In the genomic region with DNA sequence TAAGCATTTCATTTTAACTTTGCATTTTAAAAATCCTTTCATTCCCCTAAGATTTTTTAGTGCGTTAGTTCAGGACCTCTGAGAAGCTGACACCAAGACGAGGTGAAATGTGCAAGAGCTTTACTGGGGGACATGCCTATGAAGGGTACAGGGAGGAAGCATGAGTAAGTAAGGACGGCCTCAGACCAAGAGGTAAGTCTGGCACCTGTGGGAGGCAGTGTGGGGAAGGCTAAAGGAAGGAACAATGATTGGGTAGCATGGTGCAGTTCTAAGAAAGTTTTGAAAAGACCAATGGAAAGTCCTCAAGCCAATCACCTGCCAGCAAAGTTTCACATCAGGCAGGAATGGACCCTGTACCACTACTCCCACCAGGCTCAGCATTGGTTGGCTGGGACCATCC, we compare ENCODE assay signal across 23 cellular contexts.
"Had no signal": no experiment of that assay in that cellular context is flagged by ENCODE, and none has a peak within 500 bp of the region (broad histone marks: within the 10 kb centered on the region; RNA-seq: fewer than 3 reads in every experiment).

No MANE protein-coding gene starts in this region.

- H3K27ac Mint-ChIP-seq: activated B cell treated with CpG ODN at 0.5 μM for 24 hours; activated CD4-positive, alpha-beta memory T cell treated with anti-CD3 and anti-CD28 coated beads, Interleukin-2, amount 10 ng/mL, durations not matched to agents 7 days and 5 days; activated CD4-positive, alpha-beta T cell treated with anti-CD3 and anti-CD28 coated beads, Interleukin-2, amount 10 ng/mL, durations not matched to agents 7 days and 5 days; activated naive CD4-positive, alpha-beta T cell treated with anti-CD3 and anti-CD28 coated beads, Interleukin-2, amount 10 ng/mL, durations not matched to agents 7 days and 5 days; activated naive CD8-positive, alpha-beta T cell treated with anti-CD3 and anti-CD28 coated beads, Interleukin-2, amount 10 ng/mL, durations not matched to agents 7 days and 5 days; activated T-cell treated with anti-CD3 and anti-CD28 coated beads, Interleukin-2, amount 50 U/mL, for 72 hours; activated T-helper 2 cell treated with anti-CD3 and anti-CD28 coated beads, Interferon-gamma antibody, Interleukin-2, Interleukin-4, amounts not matched to agents 10 μg/mL and 5 μg/mL and 100 μg/mL, durations not matched to agents 14 hours and 24 hours and 36 hours; T-helper 1 cell treated with Interleukin-12 subunit alpha and Interleukin-12 subunit beta and Interleukin-4 antibody, amounts not matched to agents 30 μg/mL and 1 μg/mL, for 36 hours had no signal

- H2AFZ ChIP-seq: PC-9 had no signal

- H3K27ac ChIP-seq: adrenal gland, PC-9 had no signal

- H3K4me2 ChIP-seq: PC-9 had no signal

- H3K36me3 Mint-ChIP-seq: activated naive CD4-positive, alpha-beta T cell treated with anti-CD3 and anti-CD28 coated beads, Interleukin-2, amount 10 ng/mL, durations not matched to agents 7 days and 5 days; activated naive CD8-positive, alpha-beta T cell treated with anti-CD3 and anti-CD28 coated beads, Interleukin-2, amount 10 ng/mL, durations not matched to agents 7 days and 5 days had no signal

- H3K27me3 ChIP-seq: adrenal gland had no signal

- H3K9me3 ChIP-seq: adrenal gland had no signal

- H3K9me3 Mint-ChIP-seq: activated B cell treated with CpG ODN at 0.5 μM for 24 hours; activated CD4-positive, alpha-beta memory T cell treated with anti-CD3 and anti-CD28 coated beads, Interleukin-2, amount 10 ng/mL, durations not matched to agents 7 days and 5 days; activated CD4-positive, alpha-beta T cell treated with anti-CD3 and anti-CD28 coated beads, Interleukin-2, amount 10 ng/mL, durations not matched to agents 7 days and 5 days; activated naive CD8-positive, alpha-beta T cell treated with anti-CD3 and anti-CD28 coated beads, Interleukin-2, amount 10 ng/mL, durations not matched to agents 7 days and 5 days; activated T-cell treated with anti-CD3 and anti-CD28 coated beads, Interleukin-2, amount 50 U/mL, for 72 hours; activated T-helper 2 cell treated with anti-CD3 and anti-CD28 coated beads, Interferon-gamma antibody, Interleukin-2, Interleukin-4, amounts not matched to agents 10 μg/mL and 5 μg/mL and 100 μg/mL, durations not matched to agents 14 hours and 24 hours and 36 hours; T-helper 1 cell treated with Interleukin-12 subunit alpha and Interleukin-12 subunit beta and Interleukin-4 antibody, amounts not matched to agents 30 μg/mL and 1 μg/mL, for 36 hours had no signal

- H3K4me1 ChIP-seq: adrenal gland had no signal

- ATAC-seq: activated T-cell treated with anti-CD3 and anti-CD28 coated beads, Interleukin-2, amount 50 U/mL, for 72 hours had no signal

- H3K27me3 Mint-ChIP-seq: activated B cell treated with CpG ODN at 0.5 μM for 24 hours; activated CD4-positive, alpha-beta memory T cell treated with anti-CD3 and anti-CD28 coated beads, Interleukin-2, amount 10 ng/mL, durations not matched to agents 7 days and 5 days; activated CD4-positive, alpha-beta T cell treated with anti-CD3 and anti-CD28 coated beads, Interleukin-2, amount 10 ng/mL, durations not matched to agents 7 days and 5 days; activated naive CD4-positive, alpha-beta T cell treated with anti-CD3 and anti-CD28 coated beads, Interleukin-2, amount 10 ng/mL, durations not matched to agents 7 days and 5 days; activated naive CD8-positive, alpha-beta T cell treated with anti-CD3 and anti-CD28 coated beads, Interleukin-2, amount 10 ng/mL, durations not matched to agents 7 days and 5 days had no signal

- H3K4me3 Mint-ChIP-seq: activated B cell treated with CpG ODN at 0.5 μM for 24 hours; activated CD4-positive, alpha-beta memory T cell treated with anti-CD3 and anti-CD28 coated beads, Interleukin-2, amount 10 ng/mL, durations not matched to agents 7 days and 5 days; activated CD4-positive, alpha-beta T cell treated with anti-CD3 and anti-CD28 coated beads, Interleukin-2, amount 10 ng/mL, durations not matched to agents 7 days and 5 days; activated naive CD4-positive, alpha-beta T cell treated with anti-CD3 and anti-CD28 coated beads, Interleukin-2, amount 10 ng/mL, durations not matched to agents 7 days and 5 days; activated naive CD8-positive, alpha-beta T cell treated with anti-CD3 and anti-CD28 coated beads, Interleukin-2, amount 10 ng/mL, durations not matched to agents 7 days and 5 days; activated T-cell treated with anti-CD3 and anti-CD28 coated beads, Interleukin-2, amount 50 U/mL, for 72 hours; T-helper 1 cell treated with Interleukin-12 subunit alpha and Interleukin-12 subunit beta and Interleukin-4 antibody, amounts not matched to agents 30 μg/mL and 1 μg/mL, for 36 hours had no signal

- H3K36me3 ChIP-seq: adrenal gland had no signal

- DNase-seq: activated B cell treated with CpG ODN at 0.5 μM for 24 hours; activated CD4-positive, alpha-beta memory T cell treated with anti-CD3 and anti-CD28 coated beads, Interleukin-2, amount 10 ng/mL, durations not matched to agents 7 days and 5 days; activated CD4-positive, alpha-beta T cell treated with anti-CD3 and anti-CD28 coated beads for 1 hour; activated CD4-positive, alpha-beta T cell treated with anti-CD3 and anti-CD28 coated beads, Interleukin-2, amount 10 ng/mL, durations not matched to agents 7 days and 5 days; activated gamma-delta T cell treated with Interleukin-2 at 50 U/mL for 16 hours; activated naive CD4-positive, alpha-beta T cell treated with anti-CD3 and anti-CD28 coated beads, Interleukin-2, amount 10 ng/mL, durations not matched to agents 7 days and 5 days; activated naive CD8-positive, alpha-beta T cell treated with anti-CD3 and anti-CD28 coated beads, Interleukin-2, amount 10 ng/mL, durations not matched to agents 7 days and 5 days; activated T-cell treated with anti-CD3 and anti-CD28 coated beads, Interleukin-2, amount 50 U/mL, for 72 hours; adrenal gland; anterior cingulate cortex; caudate nucleus; Karpas-422; NCI-H1105 treated with DMSO at 0.1 percent for 48 hours; NCI-H1436 treated with DMSO at 0.1 percent for 48 hours; NCI-H187; NCI-H2081; NCI-H510A treated with DMSO at 0.1 percent for 48 hours; NCI-H69; PC-9; SHP77 treated with DMSO at 0.1 percent for 48 hours; T-helper 9 cell had no signal

- H3K4me3 ChIP-seq: adrenal gland, PC-9 had no signal

- H3K4me1 Mint-ChIP-seq: activated B cell treated with CpG ODN at 0.5 μM for 24 hours; activated CD4-positive, alpha-beta memory T cell treated with anti-CD3 and anti-CD28 coated beads, Interleukin-2, amount 10 ng/mL, durations not matched to agents 7 days and 5 days; activated CD4-positive, alpha-beta T cell treated with anti-CD3 and anti-CD28 coated beads, Interleukin-2, amount 10 ng/mL, durations not matched to agents 7 days and 5 days; activated naive CD4-positive, alpha-beta T cell treated with anti-CD3 and anti-CD28 coated beads, Interleukin-2, amount 10 ng/mL, durations not matched to agents 7 days and 5 days; activated naive CD8-positive, alpha-beta T cell treated with anti-CD3 and anti-CD28 coated beads, Interleukin-2, amount 10 ng/mL, durations not matched to agents 7 days and 5 days had no signal
